8 cellular contexts compared by ENCODE assay signal in the genomic region with DNA sequence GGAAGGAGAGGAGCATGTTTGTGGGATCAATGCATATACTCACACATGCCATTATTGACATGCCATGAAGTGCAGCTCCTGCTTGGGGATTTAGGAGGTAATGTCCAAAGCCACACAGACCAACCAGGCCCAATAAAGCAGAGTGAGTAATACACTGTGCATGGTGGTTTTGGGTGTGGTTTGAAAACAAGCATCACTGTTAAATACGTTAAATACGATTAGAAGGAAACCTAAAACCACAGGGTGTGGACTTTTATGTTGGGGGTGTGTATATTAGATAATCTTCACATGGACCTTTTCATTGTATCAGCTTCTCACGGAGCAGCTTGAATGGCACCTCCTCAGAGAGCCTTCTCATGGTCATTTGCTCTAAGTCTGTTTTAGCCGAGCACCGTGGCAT. TPM values are rescaled to one million over a fixed set of nuclear protein-coding genes. Genes with fewer than 3 reads are reported as not detected.
DNase-seq lines count a peak whose midpoint lies in the region; ATAC-seq and TF ChIP-seq lines count a peak whose summit lies in the region.

No MANE protein-coding gene starts in this region.

- peak overlapping the region; percentile 93 to 98 for H3K27ac Mint-ChIP-seq in effector memory CD8-positive, alpha-beta T cell

- no peaks in the 10 kb centered on the region for H3K36me3 ChIP-seq in upper lobe of right lung

- DNase-seq in stimulated activated CD4-positive, alpha-beta T cell treated with anti-CD3 and anti-CD28 coated beads, Interleukin-15, amount 100 ng/mL, for 24 hours = peak; percentile 20
- DNase-seq in stimulated activated CD4-positive, alpha-beta T cell treated with anti-CD3 and anti-CD28 coated beads, Interleukin-12 subunit alpha, Interleukin-12 subunit beta, amount 100 ng/mL, for 4 hours = no peak
- DNase-seq in SW 1271 (lab: John Stamatoyannopoulos, UW) (peak; percentile 5 to 48), upper lobe of right lung (no peak), NCI-H2196 (lab: John Stamatoyannopoulos, UW; ENCODE audit: unreplicated experiment) (no peak), cerebellar nuclear complex (lab: John Stamatoyannopoulos, UW) (no peak), NCI-H2107 treated with DMSO at 0.1 percent for 48 hours (lab: John Stamatoyannopoulos, UW; ENCODE audit: unreplicated experiment) (no peak)
- peak; percentile 39 to 56 (median 48) for DNase-seq in effector memory CD8-positive, alpha-beta T cell

- no peaks in the 10 kb centered on the region for H3K4me1 ChIP-seq in upper lobe of right lung

- intact Hi-C loops in upper lobe of right lung (cut with DNase I) = no loop called here

- no peak for TF ChIP-seq CTCF in upper lobe of right lung (IDR thresholded peaks at IDR 0.05)

- H3K27ac ChIP-seq in upper lobe of right lung = no peak overlapping the region

- H3K27me3 Mint-ChIP-seq in effector memory CD8-positive, alpha-beta T cell = no peaks in the 10 kb centered on the region

- peaks cover 4% of the 10 kb centered on the region for H3K36me3 Mint-ChIP-seq in effector memory CD8-positive, alpha-beta T cell (ENCODE audit: insufficient read depth)

- H3K4me3 ChIP-seq in upper lobe of right lung = no peak overlapping the region

- peak overlapping the region; percentile 68 to 82 for H3K4me3 Mint-ChIP-seq in effector memory CD8-positive, alpha-beta T cell

- no peaks in the 10 kb centered on the region for H3K9me3 Mint-ChIP-seq in effector memory CD8-positive, alpha-beta T cell

- no peaks in the 10 kb centered on the region for H3K9me3 ChIP-seq in upper lobe of right lung

- peak; percentile 95 for ATAC-seq in effector memory CD8-positive, alpha-beta T cell (replicated peaks)
- ATAC-seq in upper lobe of right lung = peak; percentile 62

- H3K27me3 ChIP-seq in upper lobe of right lung = no peaks in the 10 kb centered on the region

- peaks cover 30 to 57% of the 10 kb centered on the region in 2 donors for H3K4me1 Mint-ChIP-seq in effector memory CD8-positive, alpha-beta T cell (ENCODE audit: low read depth in 2 of 2)

RNA-seq across cellular contexts. Expression of gene EIF3A, which starts 10.4 kb away (rescaled TPM):
- total RNA-seq in upper lobe of right lung = 96.9 TPM

RNA-seq across cellular contexts. Expression of gene DENND10, which starts 12.9 kb away (rescaled TPM):
- total RNA-seq in upper lobe of right lung = 27.7 TPM

Comparison
In these comparisons a context has a peak if more than half of its experiments do, and no peak if none do; other contexts are left out.
1. DNase-seq: peak in stimulated activated CD4-positive, alpha-beta T cell treated with anti-CD3 and anti-CD28 coated beads, Interleukin-15, amount 100 ng/mL, for 24 hours (single experiment), SW 1271 (2 of 2) and effector memory CD8-positive, alpha-beta T cell (3 of 3); none in stimulated activated CD4-positive, alpha-beta T cell treated with anti-CD3 and anti-CD28 coated beads, Interleukin-12 subunit alpha, Interleukin-12 subunit beta, amount 100 ng/mL, for 4 hours (single experiment), upper lobe of right lung (single experiment), NCI-H2196 (single experiment), cerebellar nuclear complex (0 of 2) and NCI-H2107 treated with DMSO at 0.1 percent for 48 hours (single experiment).